Comparison of ENCODE assay signal across 34 cellular contexts in the genomic region with DNA sequence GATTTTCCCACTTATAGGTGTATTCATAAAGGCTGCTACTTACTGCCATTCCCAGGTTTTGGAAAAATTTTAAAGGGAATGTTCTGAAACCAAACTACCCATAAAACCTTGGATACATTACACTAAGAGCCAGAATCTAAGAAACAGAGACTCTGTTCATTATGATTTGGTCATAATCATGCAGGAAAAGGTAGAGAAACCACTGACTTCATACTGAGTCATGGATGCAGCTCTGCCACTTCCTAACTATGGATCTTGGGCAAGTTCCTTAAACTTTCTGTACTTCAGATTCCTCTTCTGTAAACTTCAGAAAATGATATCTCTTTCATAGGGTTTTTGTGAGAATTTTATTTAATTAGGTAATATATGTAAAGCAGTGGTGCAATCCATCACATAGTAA. TPM values are rescaled to one million over a fixed set of nuclear protein-coding genes. Genes with fewer than 3 reads are reported as not detected.
DNase-seq lines count a peak whose midpoint lies in the region; ATAC-seq and TF ChIP-seq lines count a peak whose summit lies in the region.
"Had no signal": no experiment of that assay in that cellular context is flagged by ENCODE, and none has a peak within 500 bp of the region (broad histone marks: within the 10 kb centered on the region; RNA-seq: fewer than 3 reads in every experiment).

No MANE protein-coding gene starts in this region.

- H3K27me3 ChIP-seq in breast epithelium: no peaks in the 10 kb centered on the region
- H3K27me3 ChIP-seq in PC-3 (ENCODE audit: low read length): no peaks in the 10 kb centered on the region
- H3K27me3 ChIP-seq: neutrophil, SJSA1 had no signal

- no peaks in the 10 kb centered on the region for H3K79me2 ChIP-seq in PC-3 (ENCODE audit: low read length)

- H3K27me3 Mint-ChIP-seq in MCF 10A (ENCODE audit: insufficient read depth, unreplicated experiment): no peaks in the 10 kb centered on the region

- no peaks in the 10 kb centered on the region for H3K36me3 Mint-ChIP-seq in MCF 10A (ENCODE audit: insufficient read depth, unreplicated experiment)
- H3K36me3 Mint-ChIP-seq: brain, memory B cell had no signal

- TF ChIP-seq CTCF in MCF 10A (IDR thresholded peaks at IDR 0.05; ENCODE audit: unreplicated experiment): no peak
- TF ChIP-seq CTCF in breast epithelium (IDR thresholded peaks at IDR 0.05): no peak
- no peak for TF ChIP-seq CTCF in PC-3 (conservative IDR thresholded peaks at IDR 0.05; ENCODE audit: low read depth, low read length)
- no peak for TF ChIP-seq CTCF in fibroblast of mammary gland (conservative IDR thresholded peaks at IDR 0.05; ENCODE audit: control insufficient read depth, insufficient read depth, low read depth, low read length)

- no peaks in the 10 kb centered on the region for H3K4me1 ChIP-seq in breast epithelium
- H3K4me1 ChIP-seq in PC-3 (ENCODE audit: insufficient read depth, low read length): peaks cover 55% of the 10 kb centered on the region
- H3K4me1 ChIP-seq: esophagus squamous epithelium, SJSA1 had no signal

- POLR2A ChIA-PET in MCF 10A (lab: Yijun Ruan, JAX): no interaction called here
- POLR2A ChIA-PET in PC-3 (lab: Charles Lee; ENCODE audit: unreplicated experiment): no interaction called here

- no peak overlapping the region for H3K27ac Mint-ChIP-seq in MCF 10A (ENCODE audit: low read depth, unreplicated experiment)
- H3K27ac Mint-ChIP-seq: activated naive CD8-positive, alpha-beta T cell treated with anti-CD3 and anti-CD28 coated beads, Interleukin-2, amount 50 U/mL, for 24 hours; activated T-helper 2 cell treated with anti-CD3 and anti-CD28 coated beads, Interferon-gamma antibody, Interleukin-2, Interleukin-4, amounts not matched to agents 10 μg/mL and 5 μg/mL and 100 μg/mL, durations not matched to agents 14 hours and 24 hours and 36 hours; brain; memory B cell; T-helper 1 cell treated with Interleukin-12 subunit alpha and Interleukin-12 subunit beta and Interleukin-4 antibody, amounts not matched to agents 30 μg/mL and 1 μg/mL, for 36 hours had no signal

- no peak for TF ChIP-seq POLR2A in breast epithelium (IDR thresholded peaks at IDR 0.05)

- H3K9me3 ChIP-seq in breast epithelium (no peaks in the 10 kb centered on the region), PC-3 (ENCODE audit: low read length) (no peaks in the 10 kb centered on the region)
- H3K9me3 ChIP-seq: esophagus squamous epithelium, neutrophil, SJSA1, thoracic aorta had no signal

- H4K20me1 ChIP-seq in PC-3 (ENCODE audit: low read length): no peaks in the 10 kb centered on the region

- H3K9ac ChIP-seq in PC-3 (ENCODE audit: low read length): peak overlapping the region; percentile 32; the same call in 1 of the 2 replicates

- BruUV-seq in MCF 10A (replicated peaks; lab: Mats Ljungman, UMichigan) (no TSS peak), PC-3 (replicated peaks; lab: Mats Ljungman, UMichigan) (no TSS peak)

- no peak overlapping the region for H3K4me3 Mint-ChIP-seq in MCF 10A (ENCODE audit: unreplicated experiment)
- H3K4me3 Mint-ChIP-seq: activated naive CD8-positive, alpha-beta T cell treated with anti-CD3 and anti-CD28 coated beads, Interleukin-2, amount 50 U/mL, for 24 hours; brain; memory B cell; T-helper 1 cell treated with Interleukin-12 subunit alpha and Interleukin-12 subunit beta and Interleukin-4 antibody, amounts not matched to agents 30 μg/mL and 1 μg/mL, for 36 hours had no signal

- H3K36me3 ChIP-seq in breast epithelium (no peaks in the 10 kb centered on the region), PC-3 (ENCODE audit: low read depth, low read length) (no peaks in the 10 kb centered on the region)
- H3K36me3 ChIP-seq: esophagus squamous epithelium, neutrophil, SJSA1, thoracic aorta had no signal

- H3K4me3 ChIP-seq in breast epithelium (no peak overlapping the region), PC-3 (ENCODE audit: low read length) (no peak overlapping the region), fibroblast of mammary gland (ENCODE audit: control insufficient read depth, low read depth, low read length) (no peak overlapping the region)
- H3K4me3 ChIP-seq: esophagus squamous epithelium, SJSA1, skin epidermis, thoracic aorta had no signal

- ATAC-seq in PC-3 (peak; percentile 54), GM18519 (IDR thresholded peaks at IDR 0.05; ENCODE audit: low FRiP score, unreplicated experiment) (no peak), HG02973 (IDR thresholded peaks at IDR 0.05; ENCODE audit: unreplicated experiment) (no peak)
- ATAC-seq: activated naive CD8-positive, alpha-beta T cell treated with anti-CD3 and anti-CD28 coated beads, Interleukin-2, amount 50 U/mL, for 24 hours had no signal

- no peaks in the 10 kb centered on the region for H3K9me3 Mint-ChIP-seq in MCF 10A (ENCODE audit: unreplicated experiment)
- H3K9me3 Mint-ChIP-seq: activated naive CD8-positive, alpha-beta T cell treated with anti-CD3 and anti-CD28 coated beads, Interleukin-2, amount 50 U/mL, for 24 hours; activated T-helper 2 cell treated with anti-CD3 and anti-CD28 coated beads, Interferon-gamma antibody, Interleukin-2, Interleukin-4, amounts not matched to agents 10 μg/mL and 5 μg/mL and 100 μg/mL, durations not matched to agents 14 hours and 24 hours and 36 hours; brain; memory B cell; T-helper 1 cell treated with Interleukin-12 subunit alpha and Interleukin-12 subunit beta and Interleukin-4 antibody, amounts not matched to agents 30 μg/mL and 1 μg/mL, for 36 hours had no signal

- DNase-seq in MCF 10A (ENCODE audit: unreplicated experiment) (peak; percentile 40), breast epithelium (ENCODE audit: low spot score in 2 of 2) (no peak), PC-3 (peak; percentile 80), fibroblast of mammary gland (ENCODE audit: low read depth) (peak; percentile 52), T-helper 9 cell (no peak), NCI-H2196 (lab: John Stamatoyannopoulos, UW; ENCODE audit: unreplicated experiment) (no peak)
- DNase-seq: 8988T; activated CD4-positive, alpha-beta T cell treated with anti-CD3 and anti-CD28 coated beads, Interleukin-2, amount 50 U/mL, for 1 hour; activated naive CD8-positive, alpha-beta T cell treated with anti-CD3 and anti-CD28 coated beads, Interleukin-2, amount 50 U/mL, for 24 hours; DMS79 treated with DMSO at 0.1 percent for 48 hours; effector memory CD4-positive, alpha-beta T cell; esophagus squamous epithelium; H7; KG1; NCI-H1092 treated with DMSO at 0.1 percent for 48 hours; NCI-H1930; NCI-H2227 treated with DMSO at 0.1 percent for 48 hours; NCI-H774; stimulated activated CD4-positive, alpha-beta T cell treated with anti-CD3 and anti-CD28 coated beads, Interleukin-2, amount 100 ng/mL, for 48 hours; stimulated activated naive CD4-positive, alpha-beta T cell treated with Interleukin-2 at 50 U/mL for 16 hours had no signal

- intact Hi-C loops in MCF 10A (cut with micrococcal nuclease) (loop anchor here (5.0 kb wide), 1 partner anchor 332 kb away; no protein-coding TSS in a partner anchor), breast epithelium (cut with DNase I; ENCODE audit: low total_unique reads) (no loop called here), PC-3 (cut with micrococcal nuclease) (loop anchor here (5.0 to 10.0 kb wide), 2 partner anchors 277 to 580 kb away; no protein-coding TSS in a partner anchor)

- H3F3A ChIP-seq in PC-3 (ENCODE audit: low read length, unreplicated experiment): peaks cover 6% of the 10 kb centered on the region

- CTCF ChIA-PET in MCF 10A (lab: Yijun Ruan, JAX): no interaction called here
- CTCF ChIA-PET in PC-3 (lab: Charles Lee): no interaction called here

- H3K27ac ChIP-seq in breast epithelium (no peak overlapping the region), PC-3 (ENCODE audit: low read length) (peak overlapping the region; percentile 86)
- H3K27ac ChIP-seq: esophagus squamous epithelium, neutrophil, SJSA1, skin epidermis, thoracic aorta, VCaP had no signal

- H3K4me2 ChIP-seq in PC-3 (ENCODE audit: low read length): peak overlapping the region; percentile 51

- H2AFZ ChIP-seq in PC-3 (ENCODE audit: low read length): no peak overlapping the region

- no peaks in the 10 kb centered on the region for H3K9me2 ChIP-seq in PC-3 (replicated peaks; ENCODE audit: low read length)

- H3K4me1 Mint-ChIP-seq in MCF 10A (ENCODE audit: insufficient read depth, unreplicated experiment): peaks cover 14% of the 10 kb centered on the region
- H3K4me1 Mint-ChIP-seq: activated naive CD8-positive, alpha-beta T cell treated with anti-CD3 and anti-CD28 coated beads, Interleukin-2, amount 50 U/mL, for 24 hours; brain; memory B cell had no signal

RNA-seq across cellular contexts. Expression of a gene that starts 20.1 kb away (rescaled TPM):
- total RNA-seq in MCF 10A (2022) (not detected in 2 replicates), breast epithelium (1 to 10 TPM in 2 of 3 donors, under 1 TPM in 1; 0.98 to 7.2 (median 1.3) TPM), PC-3 (2014; rRNA removed) (1.8 and 2.9 TPM in 2 replicates)
- total RNA-seq: activated T-helper 2 cell treated with anti-CD3 and anti-CD28 coated beads, Interferon-gamma antibody, Interleukin-2, Interleukin-4, amounts not matched to agents 10 μg/mL and 5 μg/mL and 100 μg/mL, durations not matched to agents 14 hours and 24 hours and 36 hours; glomerular endothelial cell; HT-29; pulmonary artery endothelial cell; SJSA1 had no signal

RNA-seq across cellular contexts. Expression of a gene that starts 27.4 kb away (rescaled TPM):
- total RNA-seq in MCF 10A (2022) (0.56 and 0.66 TPM in 2 replicates), breast epithelium (1 to 10 TPM in 2 of 3 donors, under 1 TPM in 1; 0.66 to 2.5 (median 1.1) TPM), PC-3 (2014; rRNA removed) (0.07 TPM in 1 of 2 replicates, not detected in the other)
- total RNA-seq: activated T-helper 2 cell treated with anti-CD3 and anti-CD28 coated beads, Interferon-gamma antibody, Interleukin-2, Interleukin-4, amounts not matched to agents 10 μg/mL and 5 μg/mL and 100 μg/mL, durations not matched to agents 14 hours and 24 hours and 36 hours; H7; HT-29; pulmonary artery endothelial cell; SJSA1 had no signal

RNA-seq across cellular contexts. Expression of a gene that starts 31.6 kb away (rescaled TPM):
- total RNA-seq in MCF 10A (2022) (not detected in 2 replicates), breast epithelium (not detected), PC-3 (2014; rRNA removed) (not detected in 2 replicates)
- total RNA-seq: activated T-helper 2 cell treated with anti-CD3 and anti-CD28 coated beads, Interferon-gamma antibody, Interleukin-2, Interleukin-4, amounts not matched to agents 10 μg/mL and 5 μg/mL and 100 μg/mL, durations not matched to agents 14 hours and 24 hours and 36 hours; esophagus squamous epithelium; glomerular endothelial cell; H7; HT-29; pulmonary artery endothelial cell; SJSA1; thoracic aorta had no signal

Comparison
In these comparisons a context has a peak if more than half of its experiments do, and no peak if none do; other contexts are left out.
1. DNase-seq: peak in MCF 10A (single experiment), PC-3 (single experiment) and fibroblast of mammary gland (single experiment); none in breast epithelium (0 of 2), T-helper 9 cell (single experiment) and NCI-H2196 (single experiment).